ENCODE assay signal across 7 cellular contexts in genomic region chr19:37979547-37980082, GRCh38.
DNase-seq lines count a peak whose midpoint lies in the region; ATAC-seq, FAIRE-seq and TF ChIP-seq lines count a peak whose summit lies in the region.

No MANE protein-coding gene starts in this region.

- H3K27ac ChIP-seq in thymus (ENCODE audit: low read depth): peak overlapping the region; percentile 22

- ATAC-seq in GM19372 (IDR thresholded peaks at IDR 0.05; ENCODE audit: low read depth, unreplicated experiment) (peak; percentile 42), GM21723 (IDR thresholded peaks at IDR 0.05; ENCODE audit: unreplicated experiment) (no peak)

- DNase-seq in HTR-8/SVneo (ENCODE audit: insufficient read length, low spot score): peak; percentile 60
- DNase-seq in bronchial epithelial cell (ENCODE audit: low read depth): peak; percentile 91
- no peak for DNase-seq in germinal center (ENCODE audit: low spot score)
- no peak for DNase-seq in activated CD4-positive, alpha-beta T cell treated with anti-CD3 and anti-CD28 coated beads, Interleukin-2, amount 50 U/mL, for 4 hours

- no peaks in the 10 kb centered on the region for H3K9me3 ChIP-seq in thymus (ENCODE audit: control insufficient read depth)

- WGBS in thymus: 92% methylated on average over 13 of the region's 13 CpGs

- H3K36me3 ChIP-seq in bronchial epithelial cell (ENCODE audit: control insufficient read depth, insufficient read depth, low read length) (no peaks in the 10 kb centered on the region), thymus (ENCODE audit: control insufficient read depth, insufficient read depth) (no peaks in the 10 kb centered on the region)

- H3K4me3 ChIP-seq in bronchial epithelial cell (ENCODE audit: low read depth, low read length) (no peak overlapping the region), thymus (ENCODE audit: low read length) (no peak overlapping the region)

- FAIRE-seq in HTR-8/SVneo (lab: Jason Lieb, UNC) (peak; percentile 70), bronchial epithelial cell (lab: Jason Lieb, UNC) (no peak)

- H3K27me3 ChIP-seq in bronchial epithelial cell (ENCODE audit: control insufficient read depth, insufficient read depth, low read length): no peaks in the 10 kb centered on the region
- no peaks in the 10 kb centered on the region for H3K27me3 ChIP-seq in thymus (ENCODE audit: control insufficient read depth, insufficient read depth)

- no peak for TF ChIP-seq CTCF in bronchial epithelial cell (IDR thresholded peaks at IDR 0.05; ENCODE audit: insufficient read depth, low read length, severe bottlenecking)

- H3K4me1 ChIP-seq in thymus (ENCODE audit: control insufficient read depth, insufficient read depth, low read length): no peaks in the 10 kb centered on the region

Comparison
In these comparisons a context has a peak if more than half of its experiments do, and no peak if none do; other contexts are left out.
1. DNase-seq: peak in HTR-8/SVneo (single experiment) and bronchial epithelial cell (single experiment); none in germinal center (single experiment) and activated CD4-positive, alpha-beta T cell treated with anti-CD3 and anti-CD28 coated beads, Interleukin-2, amount 50 U/mL, for 4 hours (0 of 2).